9 cellular contexts compared by ENCODE assay signal in genomic region chrX:71543316-71543715, GRCh38. TPM values are rescaled to one million over a fixed set of nuclear protein-coding genes. Genes with fewer than 3 reads are reported as not detected.
DNase-seq lines count a peak whose midpoint lies in the region; ATAC-seq and TF ChIP-seq lines count a peak whose summit lies in the region.
"Had no signal": no experiment of that assay in that cellular context is flagged by ENCODE, and none has a peak within 500 bp of the region (broad histone marks: within the 10 kb centered on the region; RNA-seq: fewer than 3 reads in every experiment).

No MANE protein-coding gene starts in this region.

- intact Hi-C loops in MCF 10A (cut with micrococcal nuclease) (no loop called here), breast epithelium (cut with DNase I; ENCODE audit: low total_unique reads) (no loop called here), activated B cell treated with CpG ODN at 0.5 μM for 24 hours (cut with micrococcal nuclease) (no loop called here)

- H3K4me1 Mint-ChIP-seq in MCF 10A (ENCODE audit: insufficient read depth, unreplicated experiment): peaks cover 17% of the 10 kb centered on the region
- peaks cover 51% of the 10 kb centered on the region for H3K4me1 Mint-ChIP-seq in activated B cell treated with CpG ODN at 0.5 μM for 24 hours

- CTCF ChIA-PET in MCF 10A (lab: Yijun Ruan, JAX) (no interaction called here), activated B cell treated with CpG ODN at 0.5 μM for 24 hours (lab: Charles Lee) (interaction anchor here (1.6 to 2.0 kb wide), 2 partner anchors 10 to 11 kb away, joined by 4 to 5 read pairs; partner anchors contain the start of gene OGT)

- peak; percentile 8 for ATAC-seq in activated B cell treated with CpG ODN at 0.5 μM for 24 hours (ENCODE audit: low read depth)
- ATAC-seq in thoracic aorta (ENCODE audit: insufficient number of reproducible peaks, low FRiP score, low read depth): peak; percentile 82
- ATAC-seq in HG02623 (IDR thresholded peaks at IDR 0.05; ENCODE audit: unreplicated experiment): no peak
- ATAC-seq in HG03159 (IDR thresholded peaks at IDR 0.05; ENCODE audit: unreplicated experiment): no peak

- H3K4me3 Mint-ChIP-seq in MCF 10A (ENCODE audit: unreplicated experiment) (no peak overlapping the region), activated B cell treated with CpG ODN at 0.5 μM for 24 hours (peak overlapping the region; percentile 52)

- TF ChIP-seq CTCF in MCF 10A (IDR thresholded peaks at IDR 0.05; ENCODE audit: unreplicated experiment): no peak
- no peak for TF ChIP-seq CTCF in breast epithelium (IDR thresholded peaks at IDR 0.05)
- no peak for TF ChIP-seq CTCF in activated B cell treated with CpG ODN at 0.5 μM for 24 hours (IDR thresholded peaks at IDR 0.05)
- no peak for TF ChIP-seq CTCF in thoracic aorta (IDR thresholded peaks at IDR 0.05)

- H3K9me3 ChIP-seq in breast epithelium (no peaks in the 10 kb centered on the region), thoracic aorta (no peaks in the 10 kb centered on the region)

- H3K36me3 ChIP-seq in breast epithelium (no peaks in the 10 kb centered on the region), thoracic aorta (peaks cover 6% of the 10 kb centered on the region)

- POLR2A ChIA-PET in MCF 10A (lab: Yijun Ruan, JAX): interaction anchor here (0.9 to 5.8 kb wide), 4 partner anchors 11 to 260 kb away, joined by 3 to 171 read pairs (median 4); partner anchors contain the start of genes NONO, OGT and TAF1
- POLR2A ChIA-PET in activated B cell treated with CpG ODN at 0.5 μM for 24 hours (lab: Charles Lee): interaction anchor here (4.6 kb wide), 1 partner anchor 11 kb away, joined by 63 read pairs; the partner anchor contains the start of gene OGT

- H3K4me1 ChIP-seq in breast epithelium (no peaks in the 10 kb centered on the region), thoracic aorta (ENCODE audit: control insufficient read depth in 1 of 2, low read depth in 2 of 2) (peaks cover 33 to 54% of the 10 kb centered on the region in 2 donors)

- H3K36me3 Mint-ChIP-seq in MCF 10A (ENCODE audit: insufficient read depth, unreplicated experiment) (peaks cover 39% of the 10 kb centered on the region), activated B cell treated with CpG ODN at 0.5 μM for 24 hours (ENCODE audit: low read depth) (peaks cover 68% of the 10 kb centered on the region)

- peaks cover 0 to 20% of the 10 kb centered on the region in 2 donors for H3K27me3 ChIP-seq in breast epithelium
- H3K27me3 ChIP-seq in thoracic aorta (replicated peaks; ENCODE audit: insufficient read depth): no peaks in the 10 kb centered on the region

- DNase-seq in MCF 10A (ENCODE audit: unreplicated experiment): peak; percentile 70
- DNase-seq in breast epithelium (ENCODE audit: low spot score in 2 of 2): no peak
- no peak for DNase-seq in activated B cell treated with CpG ODN at 0.5 μM for 24 hours
- peak; percentile 67 for DNase-seq in glomerular visceral epithelial cell (ENCODE audit: extremely low spot score)
- DNase-seq in thoracic aorta (ENCODE audit: low spot score): no peak
- no peak for DNase-seq in NCI-H2227 (lab: John Stamatoyannopoulos, UW; ENCODE audit: unreplicated experiment)
- DNase-seq: effector CD4-positive, alpha-beta T cell had no signal

- H3K27me3 Mint-ChIP-seq in MCF 10A (ENCODE audit: insufficient read depth, unreplicated experiment) (no peaks in the 10 kb centered on the region), activated B cell treated with CpG ODN at 0.5 μM for 24 hours (no peaks in the 10 kb centered on the region)

- no peak for TF ChIP-seq POLR2A in breast epithelium (IDR thresholded peaks at IDR 0.05)

- H3K9me3 Mint-ChIP-seq in MCF 10A (ENCODE audit: unreplicated experiment) (no peaks in the 10 kb centered on the region), activated B cell treated with CpG ODN at 0.5 μM for 24 hours (no peaks in the 10 kb centered on the region)

- H3K27ac Mint-ChIP-seq in MCF 10A (ENCODE audit: low read depth, unreplicated experiment) (no peak overlapping the region), activated B cell treated with CpG ODN at 0.5 μM for 24 hours (peak overlapping the region; percentile 76)

- no peak overlapping the region for H3K4me3 ChIP-seq in breast epithelium
- H3K4me3 ChIP-seq in thoracic aorta: peak overlapping the region; percentile 20

- BruUV-seq in MCF 10A (replicated peaks; lab: Mats Ljungman, UMichigan): no TSS peak

- H3K27ac ChIP-seq in breast epithelium (peak overlapping the region in 1 of 2 donors; percentile 44), thoracic aorta (peak overlapping the region in 1 of 2 donors; percentile 74)

RNA-seq across cellular contexts. Expression of gene OGT, which starts 10.4 kb away (rescaled TPM):
- total RNA-seq in MCF 10A (2022): 282 and 300 TPM in 2 replicates
- total RNA-seq in breast epithelium: 100 to 1,000 TPM; 169 to 345 (median 214) TPM
- 223 and 272 TPM in 2 replicates for total RNA-seq in activated B cell treated with CpG ODN at 0.5 μM for 24 hours
- 100 to 1,000 TPM; 196 to 258 TPM for total RNA-seq in thoracic aorta

RNA-seq across cellular contexts. Expression of gene GCNA, which starts 34.9 kb away (rescaled TPM):
- total RNA-seq in MCF 10A (2022) (3.4 and 3.8 TPM in 2 replicates), breast epithelium (1 to 10 TPM; 2.3 to 3.0 (median 2.6) TPM), activated B cell treated with CpG ODN at 0.5 μM for 24 hours (4.1 and 4.5 TPM in 2 replicates), thoracic aorta (1 to 10 TPM; 5.1 to 5.4 TPM)

Comparison
In these comparisons a context has a peak if more than half of its experiments do, and no peak if none do; other contexts are left out.
1. DNase-seq: peak in MCF 10A (single experiment) and glomerular visceral epithelial cell (single experiment); none in breast epithelium (0 of 2), activated B cell treated with CpG ODN at 0.5 μM for 24 hours (single experiment), thoracic aorta (single experiment) and NCI-H2227 (single experiment).
2. ATAC-seq: peak in activated B cell treated with CpG ODN at 0.5 μM for 24 hours (single experiment) and thoracic aorta (single experiment); none in HG02623 (single experiment) and HG03159 (single experiment).